Comparison of ENCODE assay signal across 9 cellular contexts in genomic region chr10:91883549-91884542, GRCh38. TPM values are rescaled to one million over a fixed set of nuclear protein-coding genes. Genes with fewer than 3 reads are reported as not detected.
A peak's percentile ranks its signal among the peaks of the same experiment; 100 is the strongest.
DNase-seq lines count a peak whose midpoint lies in the region; ATAC-seq and TF ChIP-seq lines count a peak whose summit lies in the region.
"Had no signal": no experiment of that assay in that cellular context is flagged by ENCODE, and none has a peak within 500 bp of the region (broad histone marks: within the 10 kb centered on the region; RNA-seq: fewer than 3 reads in every experiment).

No MANE protein-coding gene starts in this region.

- no peak for TF ChIP-seq CTCF in Panc1 (IDR thresholded peaks at IDR 0.05)
- TF ChIP-seq CTCF in gastroesophageal sphincter (IDR thresholded peaks at IDR 0.05) = no peak

- peak overlapping the region; percentile 23; the same call in 1 of the 2 replicates for H3K27ac ChIP-seq in Panc1 (ENCODE audit: low read length)
- peak overlapping the region in 3 of 4 donors; percentile 33 to 49 (median 39) for H3K27ac ChIP-seq in gastroesophageal sphincter

- intact Hi-C loops in Panc1 (cut with micrococcal nuclease; ENCODE audit: unreplicated experiment) = no loop called here

- H3K36me3 ChIP-seq in Panc1 (ENCODE audit: control insufficient read depth, insufficient read depth, low read length) (no peaks in the 10 kb centered on the region), gastroesophageal sphincter (no peaks in the 10 kb centered on the region)

- H3K27ac Mint-ChIP-seq in effector memory CD8-positive, alpha-beta T cell = no peak overlapping the region
- H3K27ac Mint-ChIP-seq: memory B cell had no signal

- H3K4me1 Mint-ChIP-seq in effector memory CD8-positive, alpha-beta T cell (ENCODE audit: low read depth in 2 of 2) = peaks cover 7% of the 10 kb centered on the region in 2 donors

- no peaks in the 10 kb centered on the region for H3K9me3 Mint-ChIP-seq in effector memory CD8-positive, alpha-beta T cell

- H3K4me3 ChIP-seq in Panc1 (ENCODE audit: low read depth in 2 of 2, low read length in 2 of 2) (peak overlapping the region in 1 of 2 experiments; percentile 22; a peak in 1 of 4 replicates), gastroesophageal sphincter (no peak overlapping the region)

- H3K36me3 Mint-ChIP-seq in effector memory CD8-positive, alpha-beta T cell (ENCODE audit: insufficient read depth) = no peaks in the 10 kb centered on the region
- H3K36me3 Mint-ChIP-seq: memory B cell had no signal

- peaks cover 19% of the 10 kb centered on the region for H3K4me1 ChIP-seq in Panc1 (ENCODE audit: control insufficient read depth, insufficient read depth, low read length)
- H3K4me1 ChIP-seq in gastroesophageal sphincter = peaks cover 4 to 37% (median 9%) of the 10 kb centered on the region in 3 donors

- CTCF ChIA-PET in Panc1 (lab: Charles Lee) = interaction anchor here (0.6 to 0.7 kb wide), 2 partner anchors 12 to 43 kb away, joined by 3 to 4 read pairs; no protein-coding TSS in a partner anchor

- H3K9me3 ChIP-seq in Panc1 (ENCODE audit: control insufficient read depth, insufficient read depth, low read depth, low read length) (no peaks in the 10 kb centered on the region), gastroesophageal sphincter (no peaks in the 10 kb centered on the region)

- POLR2A ChIA-PET in Panc1 (lab: Charles Lee) = no interaction called here

- ATAC-seq in Panc1 (peak; percentile 65), gastroesophageal sphincter (peak; percentile 55), HG03520 (IDR thresholded peaks at IDR 0.05; ENCODE audit: unreplicated experiment) (no peak), GM18867 (IDR thresholded peaks at IDR 0.05; ENCODE audit: unreplicated experiment) (no peak)
- no peak for ATAC-seq in effector memory CD8-positive, alpha-beta T cell (replicated peaks)

- TF ChIP-seq POLR2A in gastroesophageal sphincter (IDR thresholded peaks at IDR 0.05) = no peak

- DNase-seq in D341Med (ENCODE audit: low spot score) (peak; percentile 15), Panc1 (ENCODE audit: low read depth, low spot score) (no peak), non-pigmented ciliary epithelial cell (ENCODE audit: low read depth) (peak; percentile 43)
- no peak for DNase-seq in effector CD8-positive, alpha-beta T cell (lab: John Stamatoyannopoulos, UW)
- no peak for DNase-seq in effector memory CD8-positive, alpha-beta T cell

- H3K4me3 Mint-ChIP-seq in effector memory CD8-positive, alpha-beta T cell = no peak overlapping the region
- H3K4me3 Mint-ChIP-seq: memory B cell had no signal

- H3K27me3 Mint-ChIP-seq in effector memory CD8-positive, alpha-beta T cell = no peaks in the 10 kb centered on the region
- H3K27me3 Mint-ChIP-seq: memory B cell had no signal

- H3K27me3 ChIP-seq in Panc1 (ENCODE audit: control insufficient read depth, insufficient read depth, low read length) = no peaks in the 10 kb centered on the region
- no peaks in the 10 kb centered on the region for H3K27me3 ChIP-seq in gastroesophageal sphincter

- in situ Hi-C loops in Panc1 (cut with HindIII; ENCODE audit: low pct_unique_long_range_greater_than_20kb, low sequenced_read_pairs) = no loop called here

- 21 to 54% methylated on average over 10 to 13 of the region's 21 CpGs for WGBS in gastroesophageal sphincter (ENCODE audit: low coverage in 1 of 2), 2 donors

- no TSS peak for BruUV-seq in Panc1 (replicated peaks; lab: Mats Ljungman, UMichigan)

- TF ChIP-seq EP300 in gastroesophageal sphincter (IDR thresholded peaks at IDR 0.05) = no peak

RNA-seq across cellular contexts. Expression of gene FGFBP3, which starts 25.4 kb away (rescaled TPM):
- total RNA-seq in Panc1 (2021; ENCODE audit: unreplicated experiment) (1.5 TPM), gastroesophageal sphincter (1 to 10 TPM in 2 of 4 donors, under 1 TPM in 1, not detected in 1; 0.50 to 1.4 (median 1.2) TPM)
- polyA plus RNA-seq in Panc1 (2012; ENCODE audit: insufficient read length) = 2.0 TPM

RNA-seq across cellular contexts. Expression of gene BTAF1, which starts 39.7 kb away (rescaled TPM):
- total RNA-seq in Panc1 (2021; ENCODE audit: unreplicated experiment) (33.8 TPM), gastroesophageal sphincter (10 to 100 TPM; 25.1 to 81.7 (median 36.2) TPM)
- polyA plus RNA-seq in Panc1 (2012; ENCODE audit: insufficient read length) = 10.1 TPM

Comparison
In these comparisons a context has a peak if more than half of its experiments do, and no peak if none do; other contexts are left out.
1. DNase-seq: peak in D341Med (single experiment) and non-pigmented ciliary epithelial cell (single experiment); none in Panc1 (single experiment), effector CD8-positive, alpha-beta T cell (single experiment) and effector memory CD8-positive, alpha-beta T cell (0 of 3).
2. ATAC-seq: peak in Panc1 (single experiment) and gastroesophageal sphincter (single experiment); none in HG03520 (single experiment), effector memory CD8-positive, alpha-beta T cell (single experiment) and GM18867 (single experiment).